1 cellular context compared by ENCODE assay signal in the genomic region with DNA sequence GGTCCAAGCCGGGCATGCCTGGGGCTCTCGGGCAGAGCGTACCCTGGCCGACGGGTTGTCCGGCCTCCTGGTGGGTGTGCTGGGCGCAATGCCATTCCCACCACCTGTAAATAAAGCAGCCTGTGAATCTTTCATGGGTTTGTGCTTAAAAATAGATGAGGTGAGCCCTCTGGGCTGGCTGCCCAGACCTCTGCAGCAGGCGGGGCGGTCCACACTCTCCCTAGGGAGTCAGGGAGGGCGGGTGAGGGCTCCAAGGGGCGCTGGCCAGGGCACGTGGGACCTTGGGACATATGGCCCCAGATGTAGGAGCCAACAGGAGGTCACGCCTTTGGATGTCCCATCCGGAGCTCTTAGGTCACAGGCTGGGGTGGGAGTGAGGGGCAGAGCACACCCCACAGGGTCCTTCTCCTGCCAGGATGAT.
TF ChIP-seq lines count a peak whose summit lies in the region.

No MANE protein-coding gene starts in this region.

TF ChIP-seq in H1, 55 proteins besides CTCF, POLR2A, EP300 and RAD21:
- no peak for TF ChIP-seq CHD7 (IDR thresholded peaks at IDR 0.05; ENCODE audit: insufficient replicate concordance, low read length)
